Comparison of ENCODE assay signal across 27 cellular contexts in the genomic region with DNA sequence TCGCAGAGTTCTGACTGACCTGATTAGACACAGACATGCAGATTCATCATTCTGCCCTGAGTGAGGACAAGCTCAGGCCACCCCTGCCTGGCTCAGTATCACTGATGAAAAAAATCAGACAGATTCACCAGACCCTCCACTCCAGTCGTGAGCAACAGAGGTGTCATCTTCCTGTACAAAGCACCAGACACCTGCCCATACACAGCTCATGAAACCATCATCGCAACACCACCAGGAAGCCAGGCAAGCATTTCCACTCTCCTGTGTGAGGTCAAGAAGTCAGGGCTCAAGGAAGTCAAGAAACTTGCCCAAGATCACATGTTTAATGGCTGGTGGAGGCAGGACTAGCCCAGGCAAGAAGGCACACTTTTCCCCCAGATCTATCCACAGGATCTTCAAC.
"Had no signal": no experiment of that assay in that cellular context is flagged by ENCODE, and none has a peak within 500 bp of the region (broad histone marks: within the 10 kb centered on the region; RNA-seq: fewer than 3 reads in every experiment).

No MANE protein-coding gene starts in this region.

- H3K9me3 ChIP-seq: pancreas, prostate gland, testis, thyroid gland, vagina had no signal

- H3K4me1 Mint-ChIP-seq: mesothelial cell of epicardium; naive B cell; natural killer cell; stimulated activated naive B cell treated with anti-CD40 and anti-IgM and Interleukin-4, amounts not matched to agents 10 μg/mL and 1 μg/mL and 100 μg/mL, for 72 hours had no signal

- FAIRE-seq: pancreas had no signal

- H3K27me3 Mint-ChIP-seq: naive B cell; stimulated activated naive B cell treated with anti-CD40 and anti-IgM and Interleukin-4, amounts not matched to agents 10 μg/mL and 1 μg/mL and 100 μg/mL, for 72 hours had no signal

- H3K4me3 ChIP-seq: left ventricle myocardium inferior, lung, pancreas, prostate gland, skin epidermis, stomach, testis, thyroid gland, transverse colon, upper lobe of left lung, vagina had no signal

- H3K36me3 Mint-ChIP-seq: mesothelial cell of epicardium; natural killer cell; stimulated activated naive B cell treated with anti-CD40 and anti-IgM and Interleukin-4, amounts not matched to agents 10 μg/mL and 1 μg/mL and 100 μg/mL, for 72 hours had no signal

- H3K27me3 ChIP-seq: pancreas, stomach, testis, thyroid gland, transverse colon, upper lobe of left lung, vagina had no signal

- ATAC-seq: natural killer cell; pancreas; right cardiac atrium; sciatic nerve; stimulated activated naive B cell treated with anti-CD40 and anti-IgM and Interleukin-4, amounts not matched to agents 10 μg/mL and 1 μg/mL and 100 μg/mL, for 72 hours; stimulated activated naive CD8-positive, alpha-beta T cell treated with anti-CD3 and anti-CD28 coated beads, Interleukin-15, Interleukin-2, amounts not matched to agents 100 U/mL and 50 U/mL, for 24 hours had no signal

- H3K4me1 ChIP-seq: left ventricle myocardium inferior, pancreas, prostate gland, stomach, testis, thyroid gland, transverse colon, upper lobe of left lung, vagina had no signal

- DNase-seq: islet precursor cell; left ventricle myocardium inferior; mesendoderm; naive B cell; natural killer cell; nucleus accumbens; pancreas; posterior cingulate gyrus; retina; right cardiac atrium; stimulated activated CD4-positive, alpha-beta T cell treated with anti-CD3 and anti-CD28 coated beads, Interleukin-12 subunit alpha, Interleukin-12 subunit beta, amount 100 ng/mL, for 4 hours; stimulated activated CD4-positive, alpha-beta T cell treated with anti-CD3 and anti-CD28 coated beads, Interleukin-15, amount 100 ng/mL, for 24 hours; stimulated activated CD4-positive, alpha-beta T cell treated with anti-CD3 and anti-CD28 coated beads, Interleukin-2, amount 100 ng/mL, for 24 hours; stimulated activated CD4-positive, alpha-beta T cell treated with anti-CD3 and anti-CD28 coated beads, Interleukin-4, amount 100 ng/mL, for 1 hour; stimulated activated naive B cell treated with anti-CD40 and anti-IgM and Interleukin-4, amounts not matched to agents 10 μg/mL and 1 μg/mL and 100 μg/mL, for 72 hours; stimulated activated naive CD8-positive, alpha-beta T cell treated with anti-CD3 and anti-CD28 coated beads, Interleukin-15, Interleukin-2, amounts not matched to agents 100 U/mL and 50 U/mL, for 24 hours; stomach; testis; thyroid gland; transverse colon; upper lobe of left lung had no signal

- H3K36me3 ChIP-seq: left ventricle myocardium inferior, pancreas, prostate gland, stomach, thyroid gland, transverse colon, upper lobe of left lung, vagina had no signal

- H3K27ac ChIP-seq: left ventricle myocardium inferior, pancreas, prostate gland, skin epidermis, stomach, testis, thyroid gland, transverse colon, upper lobe of left lung, vagina had no signal

- H3K4me3 Mint-ChIP-seq: mesothelial cell of epicardium; naive B cell; natural killer cell; stimulated activated naive B cell treated with anti-CD40 and anti-IgM and Interleukin-4, amounts not matched to agents 10 μg/mL and 1 μg/mL and 100 μg/mL, for 72 hours had no signal

- H3K27ac Mint-ChIP-seq: mesothelial cell of epicardium; naive B cell; natural killer cell; stimulated activated naive B cell treated with anti-CD40 and anti-IgM and Interleukin-4, amounts not matched to agents 10 μg/mL and 1 μg/mL and 100 μg/mL, for 72 hours had no signal
